Comparison of ENCODE assay signal across 1 cellular context in the genomic region with DNA sequence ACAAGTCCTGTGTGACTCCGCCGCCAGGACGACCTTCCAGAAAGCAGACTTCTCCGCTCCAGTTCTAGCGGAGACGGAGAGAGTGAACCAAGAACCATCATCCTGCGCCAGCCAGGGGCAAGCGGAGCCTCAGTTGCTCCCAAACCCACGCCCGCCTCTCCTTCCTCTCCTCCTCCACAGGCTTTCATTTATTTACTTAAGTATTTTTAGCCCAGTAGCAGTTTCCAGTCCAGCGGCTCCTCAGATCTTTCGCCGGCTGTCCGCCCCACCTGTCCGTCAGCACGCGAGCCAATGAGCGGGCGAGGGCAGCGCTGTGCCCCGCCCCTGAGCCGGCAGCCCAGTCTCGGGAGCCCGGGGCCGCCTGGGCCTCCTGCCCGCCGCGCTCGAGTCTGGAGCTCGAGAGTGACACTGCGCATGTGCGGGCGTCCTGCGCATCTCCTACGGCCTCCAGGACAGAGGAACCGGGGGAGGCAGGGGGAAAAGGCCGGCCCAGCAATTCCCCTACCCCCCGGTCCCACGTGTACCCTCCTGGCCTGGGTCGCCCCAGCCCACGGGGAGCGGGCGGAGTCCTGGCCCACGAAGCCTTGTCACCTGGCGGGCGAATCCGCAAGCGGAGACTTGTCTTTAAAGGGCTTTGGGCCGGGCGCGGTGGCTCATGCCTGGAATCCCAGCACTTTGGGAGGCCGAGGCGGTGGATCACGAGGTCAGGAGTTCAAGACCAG.
TF ChIP-seq lines count a peak whose summit lies in the region.

A gene (plus strand): TSS at position 425 of the 722 bp plus-strand sequence.

TF ChIP-seq in SK-N-SH, 30 proteins besides CTCF, POLR2A, EP300 and RAD21 (continued from another document):
- no peak for TF ChIP-seq SMC3 (IDR thresholded peaks at IDR 0.05; ENCODE audit: low read depth, low read length)
- 0 out of 2 replicates have a peak, but pooled peaks have one; percentile 33 for TF ChIP-seq RFX5 (IDR thresholded peaks at IDR 0.05; ENCODE audit: low read length)
- no peak for TF ChIP-seq MEF2A (IDR thresholded peaks at IDR 0.05; ENCODE audit: borderline replicate concordance, low read depth)
- TF ChIP-seq JUND (IDR thresholded peaks at IDR 0.05): no peak
- TF ChIP-seq, protein P1, sequence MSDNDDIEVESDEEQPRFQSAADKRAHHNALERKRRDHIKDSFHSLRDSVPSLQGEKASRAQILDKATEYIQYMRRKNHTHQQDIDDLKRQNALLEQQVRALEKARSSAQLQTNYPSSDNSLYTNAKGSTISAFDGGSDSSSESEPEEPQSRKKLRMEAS (IDR thresholded peaks at IDR 0.05; ENCODE audit: low read depth): peak; percentile 87
- no peak for TF ChIP-seq EZH2phosphoT487 (IDR thresholded peaks at IDR 0.05; ENCODE audit: borderline replicate concordance, low read depth)
- TF ChIP-seq NFIC (IDR thresholded peaks at IDR 0.05; ENCODE audit: borderline replicate concordance): no peak
- TF ChIP-seq, protein P2, sequence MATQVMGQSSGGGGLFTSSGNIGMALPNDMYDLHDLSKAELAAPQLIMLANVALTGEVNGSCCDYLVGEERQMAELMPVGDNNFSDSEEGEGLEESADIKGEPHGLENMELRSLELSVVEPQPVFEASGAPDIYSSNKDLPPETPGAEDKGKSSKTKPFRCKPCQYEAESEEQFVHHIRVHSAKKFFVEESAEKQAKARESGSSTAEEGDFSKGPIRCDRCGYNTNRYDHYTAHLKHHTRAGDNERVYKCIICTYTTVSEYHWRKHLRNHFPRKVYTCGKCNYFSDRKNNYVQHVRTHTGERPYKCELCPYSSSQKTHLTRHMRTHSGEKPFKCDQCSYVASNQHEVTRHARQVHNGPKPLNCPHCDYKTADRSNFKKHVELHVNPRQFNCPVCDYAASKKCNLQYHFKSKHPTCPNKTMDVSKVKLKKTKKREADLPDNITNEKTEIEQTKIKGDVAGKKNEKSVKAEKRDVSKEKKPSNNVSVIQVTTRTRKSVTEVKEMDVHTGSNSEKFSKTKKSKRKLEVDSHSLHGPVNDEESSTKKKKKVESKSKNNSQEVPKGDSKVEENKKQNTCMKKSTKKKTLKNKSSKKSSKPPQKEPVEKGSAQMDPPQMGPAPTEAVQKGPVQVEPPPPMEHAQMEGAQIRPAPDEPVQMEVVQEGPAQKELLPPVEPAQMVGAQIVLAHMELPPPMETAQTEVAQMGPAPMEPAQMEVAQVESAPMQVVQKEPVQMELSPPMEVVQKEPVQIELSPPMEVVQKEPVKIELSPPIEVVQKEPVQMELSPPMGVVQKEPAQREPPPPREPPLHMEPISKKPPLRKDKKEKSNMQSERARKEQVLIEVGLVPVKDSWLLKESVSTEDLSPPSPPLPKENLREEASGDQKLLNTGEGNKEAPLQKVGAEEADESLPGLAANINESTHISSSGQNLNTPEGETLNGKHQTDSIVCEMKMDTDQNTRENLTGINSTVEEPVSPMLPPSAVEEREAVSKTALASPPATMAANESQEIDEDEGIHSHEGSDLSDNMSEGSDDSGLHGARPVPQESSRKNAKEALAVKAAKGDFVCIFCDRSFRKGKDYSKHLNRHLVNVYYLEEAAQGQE (IDR thresholded peaks at IDR 0.05; ENCODE audit: low read depth, low read length): no peak
- TF ChIP-seq CHD2 (IDR thresholded peaks at IDR 0.05; ENCODE audit: low read length, partially characterized antibody): no peak
- TF ChIP-seq FOXM1 (IDR thresholded peaks at IDR 0.05; ENCODE audit: low read depth): no peak
- TF ChIP-seq, protein P3, sequence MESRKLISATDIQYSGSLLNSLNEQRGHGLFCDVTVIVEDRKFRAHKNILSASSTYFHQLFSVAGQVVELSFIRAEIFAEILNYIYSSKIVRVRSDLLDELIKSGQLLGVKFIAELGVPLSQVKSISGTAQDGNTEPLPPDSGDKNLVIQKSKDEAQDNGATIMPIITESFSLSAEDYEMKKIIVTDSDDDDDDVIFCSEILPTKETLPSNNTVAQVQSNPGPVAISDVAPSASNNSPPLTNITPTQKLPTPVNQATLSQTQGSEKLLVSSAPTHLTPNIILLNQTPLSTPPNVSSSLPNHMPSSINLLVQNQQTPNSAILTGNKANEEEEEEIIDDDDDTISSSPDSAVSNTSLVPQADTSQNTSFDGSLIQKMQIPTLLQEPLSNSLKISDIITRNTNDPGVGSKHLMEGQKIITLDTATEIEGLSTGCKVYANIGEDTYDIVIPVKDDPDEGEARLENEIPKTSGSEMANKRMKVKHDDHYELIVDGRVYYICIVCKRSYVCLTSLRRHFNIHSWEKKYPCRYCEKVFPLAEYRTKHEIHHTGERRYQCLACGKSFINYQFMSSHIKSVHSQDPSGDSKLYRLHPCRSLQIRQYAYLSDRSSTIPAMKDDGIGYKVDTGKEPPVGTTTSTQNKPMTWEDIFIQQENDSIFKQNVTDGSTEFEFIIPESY (IDR thresholded peaks at IDR 0.05; ENCODE audit: borderline replicate concordance, low read depth): no peak
- TF ChIP-seq TEAD4 (IDR thresholded peaks at IDR 0.05; ENCODE audit: borderline replicate concordance, insufficient read depth): no peak
- peak; percentile 80 for TF ChIP-seq MXI1 (IDR thresholded peaks at IDR 0.05; ENCODE audit: low read depth, low read length)
- TF ChIP-seq RCOR1 (IDR thresholded peaks at IDR 0.05; ENCODE audit: low read length): no peak; the same call in 1 of the 2 replicates
- no peak for TF ChIP-seq ELF1 (IDR thresholded peaks at IDR 0.05)
- TF ChIP-seq, protein P4, sequence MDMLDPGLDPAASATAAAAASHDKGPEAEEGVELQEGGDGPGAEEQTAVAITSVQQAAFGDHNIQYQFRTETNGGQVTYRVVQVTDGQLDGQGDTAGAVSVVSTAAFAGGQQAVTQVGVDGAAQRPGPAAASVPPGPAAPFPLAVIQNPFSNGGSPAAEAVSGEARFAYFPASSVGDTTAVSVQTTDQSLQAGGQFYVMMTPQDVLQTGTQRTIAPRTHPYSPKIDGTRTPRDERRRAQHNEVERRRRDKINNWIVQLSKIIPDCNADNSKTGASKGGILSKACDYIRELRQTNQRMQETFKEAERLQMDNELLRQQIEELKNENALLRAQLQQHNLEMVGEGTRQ (IDR thresholded peaks at IDR 0.05; ENCODE audit: borderline replicate concordance, low read depth, low read length): no peak
- no peak; the same call in 1 of the 2 replicates for TF ChIP-seq SIN3A (IDR thresholded peaks at IDR 0.05; ENCODE audit: borderline replicate concordance, low read depth, low read length)
